1 cellular context compared by ENCODE assay signal in the genomic region with DNA sequence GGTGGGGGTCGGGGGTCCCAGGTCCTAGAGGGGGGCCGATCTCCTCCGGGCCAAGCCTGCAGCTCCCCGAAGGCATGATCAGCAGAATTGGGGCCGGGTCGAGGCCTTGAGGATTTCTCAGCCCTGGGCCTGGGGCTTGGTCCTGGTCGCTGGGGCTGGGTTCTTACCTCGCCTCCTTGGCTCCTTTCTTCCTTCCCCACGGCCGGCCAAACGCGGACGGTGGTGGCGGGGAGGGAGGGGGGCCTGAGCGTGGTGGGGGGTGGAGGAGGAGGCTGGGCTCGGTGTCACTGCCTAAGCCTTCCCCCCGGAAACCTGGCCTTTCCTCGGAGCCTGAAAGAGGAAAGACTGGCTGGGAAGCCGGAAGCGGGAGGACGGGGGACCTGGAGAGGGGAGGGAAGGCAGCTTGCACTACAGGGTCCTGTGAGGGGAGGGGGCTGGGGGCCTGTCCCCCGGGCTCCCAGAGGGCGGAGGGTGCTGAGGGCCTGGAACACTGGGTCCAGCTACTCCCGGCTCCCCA.
TF ChIP-seq lines count a peak whose summit lies in the region.

A gene with protein sequence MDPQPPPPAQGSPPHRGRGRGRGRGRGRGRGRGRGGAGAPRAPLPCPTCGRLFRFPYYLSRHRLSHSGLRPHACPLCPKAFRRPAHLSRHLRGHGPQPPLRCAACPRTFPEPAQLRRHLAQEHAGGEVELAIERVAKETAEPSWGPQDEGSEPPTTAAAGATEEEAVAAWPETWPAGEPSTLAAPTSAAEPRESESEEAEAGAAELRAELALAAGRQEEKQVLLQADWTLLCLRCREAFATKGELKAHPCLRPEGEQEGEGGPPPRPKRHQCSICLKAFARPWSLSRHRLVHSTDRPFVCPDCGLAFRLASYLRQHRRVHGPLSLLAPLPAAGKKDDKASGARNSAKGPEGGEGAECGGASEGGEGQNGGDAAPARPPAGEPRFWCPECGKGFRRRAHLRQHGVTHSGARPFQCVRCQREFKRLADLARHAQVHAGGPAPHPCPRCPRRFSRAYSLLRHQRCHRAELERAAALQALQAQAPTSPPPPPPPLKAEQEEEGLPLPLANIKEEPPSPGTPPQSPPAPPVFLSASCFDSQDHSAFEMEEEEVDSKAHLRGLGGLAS (minus strand): TSS at position 221 of the 517 bp plus-strand sequence. CDS start 1,209 bp downstream, outside the sequence.

TF ChIP-seq in GM12878, 131 proteins besides CTCF, POLR2A, EP300 and RAD21 (continued from another document):
- TF ChIP-seq ETV6 (conservative IDR thresholded peaks at IDR 0.05 in 1 of 2, IDR thresholded peaks at IDR 0.05 in 1 of 2; ENCODE audit: borderline replicate concordance in 1 of 2, low read depth in 1 of 2): peak in 1 of 2 experiments; percentile 71; a peak in 2 of 4 replicates
- peak; percentile 44 to 59; a peak in 3 of 4 replicates for TF ChIP-seq IKZF2 (IDR thresholded peaks at IDR 0.05)
- TF ChIP-seq, protein P1, sequence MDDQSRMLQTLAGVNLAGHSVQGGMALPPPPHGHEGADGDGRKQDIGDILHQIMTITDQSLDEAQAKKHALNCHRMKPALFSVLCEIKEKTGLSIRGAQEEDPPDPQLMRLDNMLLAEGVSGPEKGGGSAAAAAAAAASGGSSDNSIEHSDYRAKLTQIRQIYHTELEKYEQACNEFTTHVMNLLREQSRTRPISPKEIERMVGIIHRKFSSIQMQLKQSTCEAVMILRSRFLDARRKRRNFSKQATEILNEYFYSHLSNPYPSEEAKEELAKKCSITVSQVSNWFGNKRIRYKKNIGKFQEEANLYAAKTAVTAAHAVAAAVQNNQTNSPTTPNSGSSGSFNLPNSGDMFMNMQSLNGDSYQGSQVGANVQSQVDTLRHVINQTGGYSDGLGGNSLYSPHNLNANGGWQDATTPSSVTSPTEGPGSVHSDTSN (IDR thresholded peaks at IDR 0.05; ENCODE audit: insufficient replicate concordance, low read depth, low read length): peak; percentile 28
- TF ChIP-seq, protein P2, sequence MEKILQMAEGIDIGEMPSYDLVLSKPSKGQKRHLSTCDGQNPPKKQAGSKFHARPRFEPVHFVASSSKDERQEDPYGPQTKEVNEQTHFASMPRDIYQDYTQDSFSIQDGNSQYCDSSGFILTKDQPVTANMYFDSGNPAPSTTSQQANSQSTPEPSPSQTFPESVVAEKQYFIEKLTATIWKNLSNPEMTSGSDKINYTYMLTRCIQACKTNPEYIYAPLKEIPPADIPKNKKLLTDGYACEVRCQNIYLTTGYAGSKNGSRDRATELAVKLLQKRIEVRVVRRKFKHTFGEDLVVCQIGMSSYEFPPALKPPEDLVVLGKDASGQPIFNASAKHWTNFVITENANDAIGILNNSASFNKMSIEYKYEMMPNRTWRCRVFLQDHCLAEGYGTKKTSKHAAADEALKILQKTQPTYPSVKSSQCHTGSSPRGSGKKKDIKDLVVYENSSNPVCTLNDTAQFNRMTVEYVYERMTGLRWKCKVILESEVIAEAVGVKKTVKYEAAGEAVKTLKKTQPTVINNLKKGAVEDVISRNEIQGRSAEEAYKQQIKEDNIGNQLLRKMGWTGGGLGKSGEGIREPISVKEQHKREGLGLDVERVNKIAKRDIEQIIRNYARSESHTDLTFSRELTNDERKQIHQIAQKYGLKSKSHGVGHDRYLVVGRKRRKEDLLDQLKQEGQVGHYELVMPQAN (conservative IDR thresholded peaks at IDR 0.05): no peak
- TF ChIP-seq, protein P3, sequence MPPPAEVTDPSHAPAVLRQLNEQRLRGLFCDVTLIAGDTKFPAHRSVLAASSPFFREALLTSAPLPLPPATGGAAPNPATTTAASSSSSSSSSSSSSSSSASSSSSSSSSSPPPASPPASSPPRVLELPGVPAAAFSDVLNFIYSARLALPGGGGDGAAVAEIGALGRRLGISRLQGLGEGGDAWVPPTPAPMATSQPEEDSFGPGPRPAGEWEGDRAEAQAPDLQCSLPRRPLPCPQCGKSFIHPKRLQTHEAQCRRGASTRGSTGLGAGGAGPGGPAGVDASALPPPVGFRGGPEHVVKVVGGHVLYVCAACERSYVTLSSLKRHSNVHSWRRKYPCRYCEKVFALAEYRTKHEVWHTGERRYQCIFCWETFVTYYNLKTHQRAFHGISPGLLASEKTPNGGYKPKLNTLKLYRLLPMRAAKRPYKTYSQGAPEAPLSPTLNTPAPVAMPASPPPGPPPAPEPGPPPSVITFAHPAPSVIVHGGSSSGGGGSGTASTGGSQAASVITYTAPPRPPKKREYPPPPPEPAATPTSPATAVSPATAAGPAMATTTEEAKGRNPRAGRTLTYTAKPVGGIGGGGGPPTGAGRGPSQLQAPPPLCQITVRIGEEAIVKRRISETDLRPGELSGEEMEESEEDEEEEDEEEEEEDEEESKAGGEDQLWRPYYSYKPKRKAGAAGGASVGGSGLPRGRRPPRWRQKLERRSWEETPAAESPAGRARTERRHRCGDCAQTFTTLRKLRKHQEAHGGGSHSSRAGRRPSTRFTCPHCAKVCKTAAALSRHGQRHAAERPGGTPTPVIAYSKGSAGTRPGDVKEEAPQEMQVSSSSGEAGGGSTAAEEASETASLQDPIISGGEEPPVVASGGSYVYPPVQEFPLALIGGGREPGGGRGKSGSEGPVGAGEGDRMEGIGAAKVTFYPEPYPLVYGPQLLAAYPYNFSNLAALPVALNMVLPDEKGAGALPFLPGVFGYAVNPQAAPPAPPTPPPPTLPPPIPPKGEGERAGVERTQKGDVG (CRISPR knock-in tag; IDR thresholded peaks at IDR 0.05): no peak
- TF ChIP-seq CEBPZ (IDR thresholded peaks at IDR 0.05; ENCODE audit: low read depth, low read length): no peak
- TF ChIP-seq EGR1 (IDR thresholded peaks at IDR 0.05; ENCODE audit: borderline replicate concordance in 1 of 2, low read depth in 2 of 2, low read length in 2 of 2): peak; percentile 49 to 55; a peak in 2 of 3 replicates
- TF ChIP-seq ZNF217 (IDR thresholded peaks at IDR 0.05): no peak
- TF ChIP-seq SREBF2 (IDR thresholded peaks at IDR 0.05; ENCODE audit: low read length): no peak
- TF ChIP-seq YY1 (IDR thresholded peaks at IDR 0.05; ENCODE audit: low read depth, low read length): peak; percentile 86
- peak; percentile 69; the same call in 1 of the 2 replicates for TF ChIP-seq ELK1 (IDR thresholded peaks at IDR 0.05; ENCODE audit: low read depth, low read length)
- no peak for TF ChIP-seq EZH2 (IDR thresholded peaks at IDR 0.05; ENCODE audit: borderline replicate concordance, control insufficient read depth, low read depth, low read length)
- TF ChIP-seq MTA2 (IDR thresholded peaks at IDR 0.05; ENCODE audit: low read depth): no peak
- TF ChIP-seq FOXM1 (IDR thresholded peaks at IDR 0.05; ENCODE audit: low read depth, low read length): no peak
- TF ChIP-seq ESRRA (IDR thresholded peaks at IDR 0.05; ENCODE audit: low read length): no peak
- no peak for TF ChIP-seq ZNF384 (IDR thresholded peaks at IDR 0.05; ENCODE audit: borderline replicate concordance, low read depth, low read length)
- TF ChIP-seq NFXL1 (IDR thresholded peaks at IDR 0.05; ENCODE audit: borderline replicate concordance): no peak
- peak; percentile 84; the same call in 1 of the 2 replicates for TF ChIP-seq TARDBP (IDR thresholded peaks at IDR 0.05; ENCODE audit: borderline replicate concordance)
- TF ChIP-seq SPI1 (IDR thresholded peaks at IDR 0.05; ENCODE audit: borderline replicate concordance, insufficient read depth, low read depth, low read length): no peak
- 0 out of 2 replicates have a peak, but pooled peaks have one; percentile 13 for TF ChIP-seq DPF2 (IDR thresholded peaks at IDR 0.05)
- TF ChIP-seq PML (IDR thresholded peaks at IDR 0.05; ENCODE audit: low read length): peak; percentile 56; the same call in 1 of the 2 replicates
- TF ChIP-seq NR2C2 (IDR thresholded peaks at IDR 0.05; ENCODE audit: borderline replicate concordance, control insufficient read depth, insufficient read length, low read depth): no peak
- TF ChIP-seq, protein P4, sequence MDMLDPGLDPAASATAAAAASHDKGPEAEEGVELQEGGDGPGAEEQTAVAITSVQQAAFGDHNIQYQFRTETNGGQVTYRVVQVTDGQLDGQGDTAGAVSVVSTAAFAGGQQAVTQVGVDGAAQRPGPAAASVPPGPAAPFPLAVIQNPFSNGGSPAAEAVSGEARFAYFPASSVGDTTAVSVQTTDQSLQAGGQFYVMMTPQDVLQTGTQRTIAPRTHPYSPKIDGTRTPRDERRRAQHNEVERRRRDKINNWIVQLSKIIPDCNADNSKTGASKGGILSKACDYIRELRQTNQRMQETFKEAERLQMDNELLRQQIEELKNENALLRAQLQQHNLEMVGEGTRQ (IDR thresholded peaks at IDR 0.05; ENCODE audit: borderline replicate concordance, low read depth, low read length): no peak
- TF ChIP-seq CHD2 (IDR thresholded peaks at IDR 0.05; ENCODE audit: borderline replicate concordance, low read depth, low read length): peak; percentile 80; the same call in 1 of the 2 replicates
- peak; percentile 18 for TF ChIP-seq MEF2B (IDR thresholded peaks at IDR 0.05; ENCODE audit: partially characterized antibody, poor library complexity, severe bottlenecking)
- no peak for TF ChIP-seq SMARCA5 (IDR thresholded peaks at IDR 0.05)
- TF ChIP-seq CHD1 (IDR thresholded peaks at IDR 0.05; ENCODE audit: low read depth, low read length): no peak
- no peak for TF ChIP-seq ZNF622 (IDR thresholded peaks at IDR 0.05)
- TF ChIP-seq SUZ12 (IDR thresholded peaks at IDR 0.05; ENCODE audit: unreplicated experiment): no peak
- TF ChIP-seq RB1 (IDR thresholded peaks at IDR 0.05; ENCODE audit: borderline replicate concordance): no peak
- TF ChIP-seq KDM1A (IDR thresholded peaks at IDR 0.05; ENCODE audit: borderline replicate concordance): no peak
- no peak; the same call in 1 of the 2 replicates for TF ChIP-seq RFX5 (IDR thresholded peaks at IDR 0.05; ENCODE audit: low read depth, low read length)
- 0 out of 2 replicates have a peak, but pooled peaks have one; percentile 30 for TF ChIP-seq BCL11A (IDR thresholded peaks at IDR 0.05; ENCODE audit: low read depth, low read length)
- TF ChIP-seq TBL1XR1 (IDR thresholded peaks at IDR 0.05; ENCODE audit: low read depth, low read length): 0 out of 2 replicates have a peak, but pooled peaks have one; percentile 47
- TF ChIP-seq NFIC (IDR thresholded peaks at IDR 0.05; ENCODE audit: low read depth, low read length): no peak
- TF ChIP-seq, protein P5, sequence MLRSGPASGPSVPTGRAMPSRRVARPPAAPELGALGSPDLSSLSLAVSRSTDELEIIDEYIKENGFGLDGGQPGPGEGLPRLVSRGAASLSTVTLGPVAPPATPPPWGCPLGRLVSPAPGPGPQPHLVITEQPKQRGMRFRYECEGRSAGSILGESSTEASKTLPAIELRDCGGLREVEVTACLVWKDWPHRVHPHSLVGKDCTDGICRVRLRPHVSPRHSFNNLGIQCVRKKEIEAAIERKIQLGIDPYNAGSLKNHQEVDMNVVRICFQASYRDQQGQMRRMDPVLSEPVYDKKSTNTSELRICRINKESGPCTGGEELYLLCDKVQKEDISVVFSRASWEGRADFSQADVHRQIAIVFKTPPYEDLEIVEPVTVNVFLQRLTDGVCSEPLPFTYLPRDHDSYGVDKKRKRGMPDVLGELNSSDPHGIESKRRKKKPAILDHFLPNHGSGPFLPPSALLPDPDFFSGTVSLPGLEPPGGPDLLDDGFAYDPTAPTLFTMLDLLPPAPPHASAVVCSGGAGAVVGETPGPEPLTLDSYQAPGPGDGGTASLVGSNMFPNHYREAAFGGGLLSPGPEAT (IDR thresholded peaks at IDR 0.05; ENCODE audit: low read depth): peak; percentile 75; the same call in 1 of the 2 replicates
- no peak for TF ChIP-seq CHD4 (IDR thresholded peaks at IDR 0.05)
- no peak for TF ChIP-seq PAX5 (IDR thresholded peaks at IDR 0.05; ENCODE audit: borderline replicate concordance, low read depth, low read length)
- no peak for TF ChIP-seq HSF1 (IDR thresholded peaks at IDR 0.05; ENCODE audit: low read depth, low read length)
- 0 out of 2 replicates have a peak, but pooled peaks have one; percentile 24 for TF ChIP-seq ATF7 (IDR thresholded peaks at IDR 0.05; ENCODE audit: low read depth)
- TF ChIP-seq RCOR1 (conservative IDR thresholded peaks at IDR 0.05; ENCODE audit: low read depth, low read length): no peak
